ENCODE assay signal across 8 cellular contexts in genomic region chr2:84781942-84782716, GRCh38.
A peak's percentile ranks its signal among the peaks of the same experiment; 100 is the strongest.
DNase-seq lines count a peak whose midpoint lies in the region; ATAC-seq and TF ChIP-seq lines count a peak whose summit lies in the region.

No MANE protein-coding gene starts in this region.

- H2AFZ ChIP-seq in OCI-LY3 (ENCODE audit: low read depth, low read length) (peak overlapping the region; percentile 10; the same call in 1 of the 2 replicates), smooth muscle cell (ENCODE audit: low read depth) (no peak overlapping the region)

- CTCF ChIA-PET in activated naive CD4-positive, alpha-beta T cell treated with anti-CD3 and anti-CD28 coated beads, Interleukin-2, amount 10 ng/mL, durations not matched to agents 7 days and 5 days (lab: Charles Lee): interaction anchor here (0.8 to 1.0 kb wide), 2 partner anchors 73 to 143 kb away, joined by 3 read pairs; no protein-coding TSS in a partner anchor

- peaks cover 76% of the 10 kb centered on the region for H3K4me1 Mint-ChIP-seq in activated naive CD4-positive, alpha-beta T cell treated with anti-CD3 and anti-CD28 coated beads, Interleukin-2, amount 10 ng/mL, durations not matched to agents 7 days and 5 days

- peak overlapping the region; percentile 57 for H3K4me3 Mint-ChIP-seq in activated naive CD4-positive, alpha-beta T cell treated with anti-CD3 and anti-CD28 coated beads, Interleukin-2, amount 10 ng/mL, durations not matched to agents 7 days and 5 days

- TF ChIP-seq CTCF in OCI-LY3 (IDR thresholded peaks at IDR 0.05; ENCODE audit: low read depth, low read length) (no peak), smooth muscle cell (IDR thresholded peaks at IDR 0.05; ENCODE audit: borderline replicate concordance, insufficient read depth, poor library complexity, severe bottlenecking) (no peak), vagina (IDR thresholded peaks at IDR 0.05) (no peak)

- H3F3A ChIP-seq in smooth muscle cell (ENCODE audit: low read depth): no peaks in the 10 kb centered on the region

- no peak for TF ChIP-seq POLR2A in vagina (IDR thresholded peaks at IDR 0.05)

- ATAC-seq in HG03196 (IDR thresholded peaks at IDR 0.05; ENCODE audit: unreplicated experiment): no peak

- H3K79me2 ChIP-seq in OCI-LY3 (ENCODE audit: low read length) (no peaks in the 10 kb centered on the region), smooth muscle cell (ENCODE audit: low read depth) (no peaks in the 10 kb centered on the region)

- H3K9me3 Mint-ChIP-seq in activated naive CD4-positive, alpha-beta T cell treated with anti-CD3 and anti-CD28 coated beads, Interleukin-2, amount 10 ng/mL, durations not matched to agents 7 days and 5 days: peaks cover 24% of the 10 kb centered on the region

- H3K4me3 ChIP-seq in OCI-LY3 (ENCODE audit: low read length) (no peak overlapping the region), smooth muscle cell (no peak overlapping the region), vagina (no peak overlapping the region)

- H3K27me3 Mint-ChIP-seq in activated naive CD4-positive, alpha-beta T cell treated with anti-CD3 and anti-CD28 coated beads, Interleukin-2, amount 10 ng/mL, durations not matched to agents 7 days and 5 days: no peaks in the 10 kb centered on the region

- H3K27ac Mint-ChIP-seq in activated naive CD4-positive, alpha-beta T cell treated with anti-CD3 and anti-CD28 coated beads, Interleukin-2, amount 10 ng/mL, durations not matched to agents 7 days and 5 days: peak overlapping the region; percentile 98

- H3K27ac ChIP-seq in OCI-LY3 (ENCODE audit: low read length) (peak overlapping the region; percentile 9; the same call in 1 of the 2 replicates), smooth muscle cell (ENCODE audit: low read depth) (no peak overlapping the region), vagina (no peak overlapping the region)

- H3K27me3 ChIP-seq in OCI-LY3 (ENCODE audit: low read depth, low read length): no peaks in the 10 kb centered on the region
- H3K27me3 ChIP-seq in smooth muscle cell (ENCODE audit: low read depth): no peaks in the 10 kb centered on the region
- no peaks in the 10 kb centered on the region for H3K27me3 ChIP-seq in vagina

- H4K20me1 ChIP-seq in OCI-LY3 (ENCODE audit: insufficient read depth, low read length): no peaks in the 10 kb centered on the region
- H4K20me1 ChIP-seq in smooth muscle cell (ENCODE audit: low read depth): no peaks in the 10 kb centered on the region

- H3K4me1 ChIP-seq in OCI-LY3 (ENCODE audit: low read length): peaks cover 17% of the 10 kb centered on the region
- no peaks in the 10 kb centered on the region for H3K4me1 ChIP-seq in smooth muscle cell (ENCODE audit: low read depth)
- no peaks in the 10 kb centered on the region for H3K4me1 ChIP-seq in vagina

- H3K9ac ChIP-seq in OCI-LY3 (ENCODE audit: low read length) (no peak overlapping the region), smooth muscle cell (ENCODE audit: low read depth) (no peak overlapping the region)

- H3K36me3 Mint-ChIP-seq in activated naive CD4-positive, alpha-beta T cell treated with anti-CD3 and anti-CD28 coated beads, Interleukin-2, amount 10 ng/mL, durations not matched to agents 7 days and 5 days: peaks cover 36% of the 10 kb centered on the region

- intact Hi-C loops in vagina (cut with DNase I): no loop called here

- H3K9me3 ChIP-seq in OCI-LY3 (ENCODE audit: insufficient read depth, low read length): no peaks in the 10 kb centered on the region
- H3K9me3 ChIP-seq in smooth muscle cell (replicated peaks; ENCODE audit: low read depth): no peaks in the 10 kb centered on the region
- no peaks in the 10 kb centered on the region for H3K9me3 ChIP-seq in vagina

- H3K4me2 ChIP-seq in OCI-LY3 (ENCODE audit: low read length) (peak overlapping the region; percentile 6), smooth muscle cell (no peak overlapping the region)

- DNase-seq in DMS79 treated with DMSO at 0.1 percent for 48 hours (lab: John Stamatoyannopoulos, UW): peak; percentile 70
- peak; percentile 31 for DNase-seq in H4 (ENCODE audit: low spot score)
- DNase-seq in activated naive CD4-positive, alpha-beta T cell treated with anti-CD3 and anti-CD28 coated beads, Interleukin-2, amount 10 ng/mL, durations not matched to agents 7 days and 5 days: peak; percentile 76
- DNase-seq in stimulated activated CD4-positive, alpha-beta T cell treated with anti-CD3 and anti-CD28 coated beads, Interleukin-15, amount 100 ng/mL, for 1 hour (ENCODE audit: low read depth in 1 of 2, low spot score in 1 of 2): peak; percentile 19 to 22
- no peak for DNase-seq in smooth muscle cell (lab: John Stamatoyannopoulos, UW; ENCODE audit: unreplicated experiment)
- no peak for DNase-seq in vagina (ENCODE audit: extremely low spot score in 2 of 2)

- 56% methylated on average over 3 of the region's 3 CpGs for WGBS in smooth muscle cell (ENCODE audit: low lambda C conversion rate)

- H3K36me3 ChIP-seq in OCI-LY3 (replicated peaks; ENCODE audit: low read depth, low read length): no peaks in the 10 kb centered on the region
- no peaks in the 10 kb centered on the region for H3K36me3 ChIP-seq in smooth muscle cell (ENCODE audit: low read depth)
- no peaks in the 10 kb centered on the region for H3K36me3 ChIP-seq in vagina

Comparison
In these comparisons a context has a peak if more than half of its experiments do, and no peak if none do; other contexts are left out.
1. DNase-seq: peak in DMS79 treated with DMSO at 0.1 percent for 48 hours (single experiment), H4 (single experiment), activated naive CD4-positive, alpha-beta T cell treated with anti-CD3 and anti-CD28 coated beads, Interleukin-2, amount 10 ng/mL, durations not matched to agents 7 days and 5 days (single experiment) and stimulated activated CD4-positive, alpha-beta T cell treated with anti-CD3 and anti-CD28 coated beads, Interleukin-15, amount 100 ng/mL, for 1 hour (2 of 2); none in smooth muscle cell (single experiment) and vagina (0 of 2).